ENCODE assay signal across 21 cellular contexts in the genomic region with DNA sequence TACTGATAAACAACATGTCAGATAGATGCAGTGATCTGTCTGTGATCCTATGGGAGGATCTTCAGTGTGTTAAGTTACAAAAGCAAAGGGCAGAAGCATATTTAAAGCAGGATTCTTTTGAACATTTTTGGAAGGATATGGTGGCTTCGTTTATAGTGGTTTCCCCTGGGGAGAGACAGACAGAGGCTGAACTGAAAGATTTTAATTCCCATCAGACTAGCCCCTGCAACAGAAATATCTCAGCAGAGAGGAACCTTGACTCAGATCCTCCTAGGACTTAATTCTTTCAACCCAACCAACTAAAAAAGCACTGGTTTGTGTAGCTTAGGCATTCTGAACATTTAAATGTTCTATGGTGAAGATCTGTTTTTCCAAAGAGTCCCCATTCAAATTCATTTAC. TPM values are rescaled to one million over a fixed set of nuclear protein-coding genes. Genes with fewer than 3 reads are reported as not detected.
DNase-seq lines count a peak whose midpoint lies in the region; ATAC-seq and TF ChIP-seq lines count a peak whose summit lies in the region.
"Had no signal": no experiment of that assay in that cellular context is flagged by ENCODE, and none has a peak within 500 bp of the region (broad histone marks: within the 10 kb centered on the region; RNA-seq: fewer than 3 reads in every experiment).

No MANE protein-coding gene starts in this region.

- no peaks in the 10 kb centered on the region for H3K9me3 Mint-ChIP-seq in activated CD4-positive, alpha-beta T cell treated with anti-CD3 and anti-CD28 coated beads, Interleukin-2, amount 10 ng/mL, durations not matched to agents 24 days and 14 days

- H3K27ac Mint-ChIP-seq in activated CD4-positive, alpha-beta T cell treated with anti-CD3 and anti-CD28 coated beads, Interleukin-2, amount 10 ng/mL, durations not matched to agents 24 days and 14 days: no peak overlapping the region

- H3K4me3 Mint-ChIP-seq in activated CD4-positive, alpha-beta T cell treated with anti-CD3 and anti-CD28 coated beads, Interleukin-2, amount 10 ng/mL, durations not matched to agents 24 days and 14 days: no peak overlapping the region
- H3K4me3 Mint-ChIP-seq: CD4-positive, CD25-positive, alpha-beta regulatory T cell had no signal

- H3K27me3 ChIP-seq in AG04450 (ENCODE audit: control insufficient read depth, insufficient read depth, low read length) (no peaks in the 10 kb centered on the region), HUES64 (ENCODE audit: insufficient read depth, low read length) (peaks cover 13% of the 10 kb centered on the region), osteoblast (ENCODE audit: insufficient read depth, low read length) (no peaks in the 10 kb centered on the region)
- H3K27me3 ChIP-seq: ovary had no signal

- intact Hi-C loops in activated CD4-positive, alpha-beta T cell treated with anti-CD3 and anti-CD28 coated beads, Interleukin-2, amount 10 ng/mL, durations not matched to agents 24 days and 14 days (cut with micrococcal nuclease): no loop called here

- no peak overlapping the region for H3K4me3 ChIP-seq in AG04450 (ENCODE audit: low read depth, low read length)
- no peak overlapping the region for H3K4me3 ChIP-seq in HUES64 (ENCODE audit: low read length)
- H3K4me3 ChIP-seq in coronary artery: no peak overlapping the region
- H3K4me3 ChIP-seq in osteoblast (ENCODE audit: insufficient read depth, low read length): peak overlapping the region; percentile 4
- H3K4me3 ChIP-seq: lower lobe of right lung, ovary, skin epidermis had no signal

- H3K9me3 ChIP-seq in AG04450 (ENCODE audit: control insufficient read depth, insufficient read depth, low read length): no peaks in the 10 kb centered on the region
- H3K9me3 ChIP-seq in HUES64 (ENCODE audit: insufficient read depth, low read depth, low read length): no peaks in the 10 kb centered on the region
- H3K9me3 ChIP-seq in osteoblast (ENCODE audit: low read depth, low read length): no peaks in the 10 kb centered on the region
- H3K9me3 ChIP-seq: lower lobe of right lung, ovary had no signal

- no peak overlapping the region for H2AFZ ChIP-seq in osteoblast (ENCODE audit: low read length)

- H3K4me1 ChIP-seq in HUES64 (ENCODE audit: insufficient read depth, low read length): peaks cover 34% of the 10 kb centered on the region
- H3K4me1 ChIP-seq in osteoblast (ENCODE audit: insufficient read depth, low read length): peaks cover 60% of the 10 kb centered on the region

- DNase-seq in AG04450 (ENCODE audit: low read depth, low spot score) (no peak), coronary artery (ENCODE audit: low spot score) (no peak), osteoblast (ENCODE audit: insufficient read length, low spot score, missing footprints) (peak; percentile 89), COLO668 (lab: John Stamatoyannopoulos, UW; ENCODE audit: unreplicated experiment) (no peak)
- DNase-seq in stimulated activated CD4-positive, alpha-beta T cell treated with anti-CD3 and anti-CD28 coated beads, Interleukin-15, amount 100 ng/mL, for 24 hours: no peak
- no peak for DNase-seq in activated CD4-positive, alpha-beta T cell treated with anti-CD3 and anti-CD28 coated beads, Interleukin-2, amount 10 ng/mL, durations not matched to agents 24 days and 14 days
- DNase-seq: activated CD4-positive, alpha-beta T cell treated with anti-CD3 and anti-CD28 coated beads, Interleukin-2, amount 50 U/mL, for 1 hour; activated CD8-positive, alpha-beta memory T cell treated with anti-CD3 and anti-CD28 coated beads, Interleukin-2, amount 50 U/mL, for 4 hours; CD4-positive, CD25-positive, alpha-beta regulatory T cell; central memory CD4-positive, alpha-beta T cell; erythroblast; lower lobe of right lung; NCI-H2029 treated with DMSO at 0.1 percent for 48 hours; NCI-H524; ovary; stimulated activated CD4-positive, alpha-beta T cell treated with anti-CD3 and anti-CD28 coated beads, Interleukin-4, amount 100 ng/mL, for 1 hour; substantia nigra; T-helper 1 cell had no signal

- H3K27me3 Mint-ChIP-seq in activated CD4-positive, alpha-beta T cell treated with anti-CD3 and anti-CD28 coated beads, Interleukin-2, amount 10 ng/mL, durations not matched to agents 24 days and 14 days: peaks cover 41% of the 10 kb centered on the region

- H4K20me1 ChIP-seq in osteoblast (ENCODE audit: insufficient read depth, low read length): peaks cover 6% of the 10 kb centered on the region

- 50% methylated on average over 1 of the region's 1 CpG for WGBS in HUES64

- ATAC-seq in GM18868 (IDR thresholded peaks at IDR 0.05; ENCODE audit: unreplicated experiment): no peak
- ATAC-seq: lower lobe of right lung had no signal

- no peak for TF ChIP-seq CTCF in AG04450 (IDR thresholded peaks at IDR 0.05; ENCODE audit: low read depth, low read length)
- TF ChIP-seq CTCF in coronary artery (IDR thresholded peaks at IDR 0.05): no peak
- TF ChIP-seq CTCF in osteoblast (IDR thresholded peaks at IDR 0.05; ENCODE audit: extremely low read depth, low read depth, low read length): no peak

- CTCF ChIA-PET in AG04450 (lab: Charles Lee): interaction anchor here (0.6 to 3.6 kb wide), 4 partner anchors 10 to 344 kb away, joined by 3 to 12 read pairs (median 4); no protein-coding TSS in a partner anchor

- H3K79me2 ChIP-seq in osteoblast (ENCODE audit: insufficient read depth, low read length): peaks cover 16% of the 10 kb centered on the region

- peak overlapping the region; percentile 43 for H3K27ac ChIP-seq in AG04450 (ENCODE audit: low read depth, low read length)
- peak overlapping the region; percentile 87; the same call in 1 of the 2 replicates for H3K27ac ChIP-seq in HUES64 (ENCODE audit: low read depth, low read length)
- peak overlapping the region; percentile 27 to 52 for H3K27ac ChIP-seq in coronary artery
- peak overlapping the region; percentile 49 for H3K27ac ChIP-seq in osteoblast (ENCODE audit: low read depth, low read length)
- H3K27ac ChIP-seq: lower lobe of right lung, ovary, skin epidermis had no signal

- peak overlapping the region; percentile 32 for H3K4me2 ChIP-seq in osteoblast (ENCODE audit: insufficient read depth, low read length)

- POLR2A ChIA-PET in AG04450 (lab: Yijun Ruan, JAX): interaction anchor here (0.6 to 1.3 kb wide), 2 partner anchors 94 to 107 kb away, joined by 4 to 6 read pairs; partner anchors contain the start of gene SLC25A1

- H3K36me3 ChIP-seq in HUES64 (ENCODE audit: insufficient read depth, low read length) (no peaks in the 10 kb centered on the region), osteoblast (ENCODE audit: insufficient read depth, low read length) (no peaks in the 10 kb centered on the region)
- H3K36me3 ChIP-seq: lower lobe of right lung, ovary had no signal

- peak overlapping the region; percentile 5; the same call in 1 of the 2 replicates for H3K9ac ChIP-seq in HUES64 (ENCODE audit: low read depth, low read length)

- H3K4me1 Mint-ChIP-seq in activated CD4-positive, alpha-beta T cell treated with anti-CD3 and anti-CD28 coated beads, Interleukin-2, amount 10 ng/mL, durations not matched to agents 24 days and 14 days: peaks cover 10% of the 10 kb centered on the region

- H3K36me3 Mint-ChIP-seq in activated CD4-positive, alpha-beta T cell treated with anti-CD3 and anti-CD28 coated beads, Interleukin-2, amount 10 ng/mL, durations not matched to agents 24 days and 14 days (ENCODE audit: low read depth): no peaks in the 10 kb centered on the region
- H3K36me3 Mint-ChIP-seq: CD4-positive, CD25-positive, alpha-beta regulatory T cell had no signal

RNA-seq across cellular contexts. Expression of gene CLTCL1, which starts 5.7 kb away (rescaled TPM):
- polyA plus RNA-seq in AG04450 (2011; rRNA removed): 6.6 and 8.0 TPM in 2 replicates
- 16.7 and 20.5 TPM in 2 replicates for polyA minus RNA-seq in AG04450 (2011; rRNA and poly(A)+ RNA removed)
- 5.1 TPM for polyA plus RNA-seq in HUES64 (2013, experiment 1 of 2)
- 5.8 TPM for polyA plus RNA-seq in HUES64 (2013, experiment 2 of 2)
- 28.6 and 29.7 TPM in 2 replicates for total RNA-seq in osteoblast
- total RNA-seq in activated CD4-positive, alpha-beta T cell treated with anti-CD3 and anti-CD28 coated beads, Interleukin-2, amount 10 ng/mL, durations not matched to agents 24 days and 14 days: 0.43 and 1.3 TPM in 2 replicates

Comparison
In these comparisons a context has a peak if more than half of its experiments do, and no peak if none do; other contexts are left out.
1. RNA of gene CLTCL1, which starts 5.7 kb away (total RNA-seq): 28.6 to 29.7 TPM in osteoblast; 0.43 to 1.3 TPM in activated CD4-positive, alpha-beta T cell treated with anti-CD3 and anti-CD28 coated beads, Interleukin-2, amount 10 ng/mL, durations not matched to agents 24 days and 14 days; every median in the first group is over 10 times any median in the second.
2. Peak in every context shown above with its lines, with median percentiles within 50 percentile points of each other: H3K27ac ChIP-seq.